In genomic region chr19:45495178-45495577, GRCh38 we compare ENCODE assay signal across 18 cellular contexts. TPM values are rescaled to one million over a fixed set of nuclear protein-coding genes. Genes with fewer than 3 reads are reported as not detected.
DNase-seq lines count a peak whose midpoint lies in the region; ATAC-seq and TF ChIP-seq lines count a peak whose summit lies in the region.
"Had no signal": no experiment of that assay in that cellular context is flagged by ENCODE, and none has a peak within 500 bp of the region (broad histone marks: within the 10 kb centered on the region; RNA-seq: fewer than 3 reads in every experiment).

No MANE protein-coding gene starts in this region.

- H3K27ac Mint-ChIP-seq in activated naive CD4-positive, alpha-beta T cell treated with anti-CD3 and anti-CD28 coated beads, Interleukin-2, amount 10 ng/mL, durations not matched to agents 7 days and 5 days = no peak overlapping the region
- no peak overlapping the region for H3K27ac Mint-ChIP-seq in HFFc6
- no peak overlapping the region for H3K27ac Mint-ChIP-seq in endodermal cell
- no peak overlapping the region for H3K27ac Mint-ChIP-seq in progenitor cell of endocrine pancreas

- CTCF ChIA-PET in activated naive CD4-positive, alpha-beta T cell treated with anti-CD3 and anti-CD28 coated beads, Interleukin-2, amount 10 ng/mL, durations not matched to agents 7 days and 5 days (lab: Charles Lee) = interaction anchor here (0.7 to 3.1 kb wide), 9 partner anchors 9 to 66 kb away, joined by 3 to 32 read pairs (median 3); no protein-coding TSS in a partner anchor
- CTCF ChIA-PET in A673 (lab: Charles Lee) = interaction anchor here (0.6 to 1.9 kb wide), 3 partner anchors 10 to 147 kb away, joined by 3 to 11 read pairs (median 3); no protein-coding TSS in a partner anchor

- TF ChIP-seq CTCF in HFFc6 (IDR thresholded peaks at IDR 0.05) = no peak
- TF ChIP-seq CTCF in endodermal cell (conservative IDR thresholded peaks at IDR 0.05) = no peak
- no peak for TF ChIP-seq CTCF in progenitor cell of endocrine pancreas (IDR thresholded peaks at IDR 0.05; ENCODE audit: unreplicated experiment)
- no peak for TF ChIP-seq CTCF in A673 (conservative IDR thresholded peaks at IDR 0.05; ENCODE audit: low read depth, low read length)

- H3K27me3 Mint-ChIP-seq in activated naive CD4-positive, alpha-beta T cell treated with anti-CD3 and anti-CD28 coated beads, Interleukin-2, amount 10 ng/mL, durations not matched to agents 7 days and 5 days = peaks cover 82% of the 10 kb centered on the region
- H3K27me3 Mint-ChIP-seq in HFFc6 (ENCODE audit: insufficient read depth) (peaks cover 10% of the 10 kb centered on the region), endodermal cell (ENCODE audit: insufficient read depth) (peaks cover 41% of the 10 kb centered on the region), progenitor cell of endocrine pancreas (peaks cover 36% of the 10 kb centered on the region)

- no peaks in the 10 kb centered on the region for H3K9me3 Mint-ChIP-seq in activated naive CD4-positive, alpha-beta T cell treated with anti-CD3 and anti-CD28 coated beads, Interleukin-2, amount 10 ng/mL, durations not matched to agents 7 days and 5 days
- H3K9me3 Mint-ChIP-seq in HFFc6 (no peaks in the 10 kb centered on the region), endodermal cell (no peaks in the 10 kb centered on the region), progenitor cell of endocrine pancreas (ENCODE audit: low read depth) (no peaks in the 10 kb centered on the region)

- H3K9ac ChIP-seq in endodermal cell (ENCODE audit: extremely low read depth, low read length, poor library complexity, severe bottlenecking) = no peak overlapping the region

- H3K4me1 Mint-ChIP-seq in activated naive CD4-positive, alpha-beta T cell treated with anti-CD3 and anti-CD28 coated beads, Interleukin-2, amount 10 ng/mL, durations not matched to agents 7 days and 5 days = peaks cover 38% of the 10 kb centered on the region
- H3K4me1 Mint-ChIP-seq in HFFc6 (ENCODE audit: low read depth) = peaks cover 36% of the 10 kb centered on the region
- H3K4me1 Mint-ChIP-seq in endodermal cell = peaks cover 16% of the 10 kb centered on the region
- peaks cover 16% of the 10 kb centered on the region for H3K4me1 Mint-ChIP-seq in progenitor cell of endocrine pancreas (ENCODE audit: low read depth)

- H3K36me3 ChIP-seq in endodermal cell (ENCODE audit: control insufficient read depth, insufficient read depth, low read length) (peaks cover 9% of the 10 kb centered on the region), A673 (ENCODE audit: insufficient read depth, low read length, poor library complexity, severe bottlenecking) (no peaks in the 10 kb centered on the region)
- H3K36me3 ChIP-seq: ascending aorta, colonic mucosa, thyroid gland had no signal

- H3K4me3 ChIP-seq in endodermal cell (ENCODE audit: low read length) (no peak overlapping the region), A673 (ENCODE audit: low read depth, low read length, poor library complexity, severe bottlenecking) (no peak overlapping the region)
- H3K4me3 ChIP-seq: ascending aorta, colonic mucosa, mucosa of descending colon, thyroid gland had no signal

- H3K9me3 ChIP-seq in endodermal cell (ENCODE audit: control insufficient read depth, low read length) (no peaks in the 10 kb centered on the region), A673 (ENCODE audit: low read depth, low read length, poor library complexity, severe bottlenecking) (no peaks in the 10 kb centered on the region)
- H3K9me3 ChIP-seq: ascending aorta, colonic mucosa, mucosa of descending colon, thyroid gland had no signal

- intact Hi-C loops in A673 (cut with micrococcal nuclease; ENCODE audit: unreplicated experiment) = no loop called here

- WGBS in endodermal cell (ENCODE audit: insufficient coverage in 1 of 2, insufficient read length in 1 of 2), 2 experiments = 91 to 97% methylated on average over 5 of the region's 5 CpGs

- BruUV-seq in A673 (replicated peaks; lab: Mats Ljungman, UMichigan) = no TSS peak

- H3K27me3 ChIP-seq in endodermal cell (ENCODE audit: control insufficient read depth, insufficient read depth, low read length, poor library complexity, severe bottlenecking) (peaks cover 26% of the 10 kb centered on the region), A673 (replicated peaks; ENCODE audit: insufficient read depth, low read depth, low read length, poor library complexity) (no peaks in the 10 kb centered on the region)

- H3K27ac ChIP-seq in endodermal cell (ENCODE audit: low read depth, low read length) = no peak overlapping the region
- H3K27ac ChIP-seq in A673 (ENCODE audit: low read depth, low read length, poor library complexity, severe bottlenecking) = no peak overlapping the region
- H3K27ac ChIP-seq: ascending aorta, colonic mucosa, thyroid gland had no signal

- peak overlapping the region; percentile 67 for H3K4me3 Mint-ChIP-seq in activated naive CD4-positive, alpha-beta T cell treated with anti-CD3 and anti-CD28 coated beads, Interleukin-2, amount 10 ng/mL, durations not matched to agents 7 days and 5 days
- peak overlapping the region; percentile 89 for H3K4me3 Mint-ChIP-seq in HFFc6
- H3K4me3 Mint-ChIP-seq in endodermal cell = peak overlapping the region; percentile 46
- peak overlapping the region; percentile 66 for H3K4me3 Mint-ChIP-seq in progenitor cell of endocrine pancreas (ENCODE audit: low read depth)

- no peak for ATAC-seq in HG02623 (IDR thresholded peaks at IDR 0.05; ENCODE audit: unreplicated experiment)
- ATAC-seq: activated CD4-positive, CD25-positive, alpha-beta regulatory T cell treated with anti-CD3 and anti-CD28 coated beads, Interleukin-2, amount 50 U/mL, for 24 hours; left lobe of liver; mucosa of descending colon had no signal

- no peak for DNase-seq in activated naive CD4-positive, alpha-beta T cell treated with anti-CD3 and anti-CD28 coated beads, Interleukin-2, amount 10 ng/mL, durations not matched to agents 7 days and 5 days
- DNase-seq in activated naive CD4-positive, alpha-beta T cell treated with anti-CD3 and anti-CD28 coated beads, Interleukin-2, amount 50 U/mL, for 16 hours = no peak
- DNase-seq in HFFc6 (no peak), endodermal cell (no peak), progenitor cell of endocrine pancreas (ENCODE audit: low spot score, unreplicated experiment) (no peak), A673 (ENCODE audit: low spot score) (no peak)
- no peak for DNase-seq in stimulated activated CD4-positive, alpha-beta T cell treated with anti-CD3 and anti-CD28 coated beads, Interleukin-15, amount 100 ng/mL, for 24 hours
- DNase-seq: colonic mucosa, foreskin melanocyte, GDM1, NCI-H187, small intestine, thyroid gland had no signal

- no peaks in the 10 kb centered on the region for H3K4me1 ChIP-seq in endodermal cell (ENCODE audit: control insufficient read depth, insufficient read depth, low read length)
- peaks cover 22% of the 10 kb centered on the region for H3K4me1 ChIP-seq in A673 (ENCODE audit: insufficient read depth, low read length, poor library complexity, severe bottlenecking)

- no peaks in the 10 kb centered on the region for H3K36me3 Mint-ChIP-seq in activated naive CD4-positive, alpha-beta T cell treated with anti-CD3 and anti-CD28 coated beads, Interleukin-2, amount 10 ng/mL, durations not matched to agents 7 days and 5 days
- H3K36me3 Mint-ChIP-seq in HFFc6 (ENCODE audit: low read depth) (no peaks in the 10 kb centered on the region), endodermal cell (ENCODE audit: low read depth) (peaks cover 10% of the 10 kb centered on the region), progenitor cell of endocrine pancreas (ENCODE audit: insufficient read depth) (peaks cover 4% of the 10 kb centered on the region)

- POLR2A ChIA-PET in A673 (lab: Charles Lee; ENCODE audit: low non-redundant PET) = no interaction called here

RNA-seq across cellular contexts. Expression of gene RTN2, which starts 1.7 kb away (rescaled TPM):
- total RNA-seq in HFFc6 (2021; fragmentation: NEBNext Ultra II Directional; extraction: Animal tissue kit (Norgen Biotek cat#: 25700)) = 10 to 100 TPM; 10.3 to 21.3 (median 13.8) TPM
- total RNA-seq in endodermal cell (10 to 100 TPM; 15.7 to 18.5 TPM), progenitor cell of endocrine pancreas (17.9 and 21.6 TPM in 2 replicates), A673 (2021) (6.6 and 9.1 TPM in 2 replicates)
- 23.8 TPM for polyA plus RNA-seq in endodermal cell (2013, experiment 1 of 2)
- polyA plus RNA-seq in endodermal cell (2013, experiment 2 of 2) = 25.9 TPM

RNA-seq across cellular contexts. Expression of gene PPM1N, which starts 3.1 kb away (rescaled TPM):
- total RNA-seq in HFFc6 (2021; fragmentation: NEBNext Ultra II Directional; extraction: Animal tissue kit (Norgen Biotek cat#: 25700)) = 1 to 10 TPM in 4 of 6 experiments, under 1 TPM in 2; 0.80 to 1.3 (median 1.1) TPM
- 1 to 10 TPM; 3.2 to 3.5 TPM for total RNA-seq in endodermal cell
- 2.6 TPM for polyA plus RNA-seq in endodermal cell (2013, experiment 1 of 2)
- 1.9 TPM for polyA plus RNA-seq in endodermal cell (2013, experiment 2 of 2)
- 0.62 TPM in 1 of 2 replicates, not detected in the other for total RNA-seq in progenitor cell of endocrine pancreas
- 0.80 and 1.6 TPM in 2 replicates for total RNA-seq in A673 (2021)

RNA-seq across cellular contexts. Expression of gene VASP, which starts 12.1 kb away (rescaled TPM):
- total RNA-seq in HFFc6 (2021; fragmentation: NEBNext Ultra II Directional; extraction: Animal tissue kit (Norgen Biotek cat#: 25700)) = 100 to 1,000 TPM; 179 to 199 (median 185) TPM
- total RNA-seq in endodermal cell = 100 to 1,000 TPM; 134 to 144 TPM
- 54.2 TPM for polyA plus RNA-seq in endodermal cell (2013, experiment 1 of 2)
- 55.2 TPM for polyA plus RNA-seq in endodermal cell (2013, experiment 2 of 2)
- total RNA-seq in progenitor cell of endocrine pancreas = 93.4 and 94.9 TPM in 2 replicates
- 89.6 and 102 TPM in 2 replicates for total RNA-seq in A673 (2021)

RNA-seq across cellular contexts. Expression of gene FOSB, which starts 27.4 kb away (rescaled TPM):
- 10 to 100 TPM; 35.0 to 71.5 (median 62.9) TPM for total RNA-seq in HFFc6 (2021; fragmentation: NEBNext Ultra II Directional; extraction: Animal tissue kit (Norgen Biotek cat#: 25700))
- total RNA-seq in endodermal cell (1 to 10 TPM; 1.6 to 3.0 TPM), progenitor cell of endocrine pancreas (5.3 and 7.3 TPM in 2 replicates), A673 (2021) (1.0 and 1.9 TPM in 2 replicates)
- 1.6 TPM for polyA plus RNA-seq in endodermal cell (2013, experiment 1 of 2)
- polyA plus RNA-seq in endodermal cell (2013, experiment 2 of 2) = 1.4 TPM
